ENCODE assay signal across 30 cellular contexts in the genomic region with DNA sequence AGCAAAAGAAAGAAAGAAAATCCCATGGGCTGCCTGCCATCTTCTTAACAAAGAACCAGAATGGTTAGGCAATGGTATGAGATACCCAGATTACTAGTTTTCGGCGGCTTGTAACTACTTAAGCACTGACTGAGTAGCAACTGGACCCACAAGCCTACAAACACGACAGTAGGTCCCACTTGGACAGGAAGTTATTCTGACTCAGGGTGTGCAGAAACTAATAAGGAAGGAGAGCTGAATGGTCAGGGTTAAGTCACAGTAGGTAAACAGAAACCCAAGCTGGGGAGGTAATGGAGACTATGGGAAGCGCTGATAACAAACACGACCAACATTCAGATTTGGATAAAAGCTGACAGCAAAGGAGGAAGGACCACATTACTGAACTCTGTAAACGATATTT. TPM values are rescaled to one million over a fixed set of nuclear protein-coding genes. Genes with fewer than 3 reads are reported as not detected.
"Had no signal": no experiment of that assay in that cellular context is flagged by ENCODE, and none has a peak within 500 bp of the region (broad histone marks: within the 10 kb centered on the region; RNA-seq: fewer than 3 reads in every experiment).

No MANE protein-coding gene starts in this region.

- H3K4me3 ChIP-seq: left ventricle myocardium inferior, lung, pancreas, prostate gland, skin epidermis, stomach, testis, thyroid gland, transverse colon, upper lobe of left lung, vagina had no signal

- H3K27ac Mint-ChIP-seq: immature natural killer cell; nephron; stimulated activated naive B cell treated with anti-CD40 and anti-IgM and Interleukin-4, amounts not matched to agents 10 μg/mL and 1 μg/mL and 100 μg/mL, for 72 hours had no signal

- H3K27ac ChIP-seq: left ventricle myocardium inferior, pancreas, prostate gland, skin epidermis, stomach, testis, thyroid gland, transverse colon, upper lobe of left lung, vagina had no signal

- ATAC-seq: naive thymus-derived CD8-positive, alpha-beta T cell; pancreas; right cardiac atrium; sciatic nerve; stimulated activated naive B cell treated with anti-CD40 and anti-IgM and Interleukin-4, amounts not matched to agents 10 μg/mL and 1 μg/mL and 100 μg/mL, for 72 hours; stimulated activated naive CD8-positive, alpha-beta T cell treated with anti-CD3 and anti-CD28 coated beads, Interleukin-15, Interleukin-2, amounts not matched to agents 100 U/mL and 50 U/mL, for 24 hours had no signal

- H3K4me1 ChIP-seq: left ventricle myocardium inferior, pancreas, prostate gland, stomach, testis, thyroid gland, transverse colon, upper lobe of left lung, vagina had no signal

- H3K36me3 ChIP-seq: left ventricle myocardium inferior, pancreas, prostate gland, stomach, thyroid gland, transverse colon, upper lobe of left lung, vagina had no signal

- H3K9me3 ChIP-seq: left ventricle myocardium inferior, pancreas, prostate gland, stomach, testis, thyroid gland, transverse colon, upper lobe of left lung, vagina had no signal

- H3K4me3 Mint-ChIP-seq: immature natural killer cell; naive thymus-derived CD8-positive, alpha-beta T cell; nephron; neural crest cell; stimulated activated naive B cell treated with anti-CD40 and anti-IgM and Interleukin-4, amounts not matched to agents 10 μg/mL and 1 μg/mL and 100 μg/mL, for 72 hours had no signal

- FAIRE-seq: islet of Langerhans, kidney, pancreas had no signal

- DNase-seq: immature natural killer cell; kidney; left ventricle myocardium inferior; mesendoderm; midbrain; naive thymus-derived CD8-positive, alpha-beta T cell; nucleus accumbens; pancreas; posterior cingulate gyrus; retina; right cardiac atrium; stimulated activated CD4-positive, alpha-beta T cell treated with anti-CD3 and anti-CD28 coated beads, Interleukin-12 subunit alpha, Interleukin-12 subunit beta, amount 100 ng/mL, for 4 hours; stimulated activated CD4-positive, alpha-beta T cell treated with anti-CD3 and anti-CD28 coated beads, Interleukin-15, amount 100 ng/mL, for 24 hours; stimulated activated CD4-positive, alpha-beta T cell treated with anti-CD3 and anti-CD28 coated beads, Interleukin-2, amount 100 ng/mL, for 24 hours; stimulated activated CD4-positive, alpha-beta T cell treated with anti-CD3 and anti-CD28 coated beads, Interleukin-4, amount 100 ng/mL, for 1 hour; stimulated activated naive B cell treated with anti-CD40 and anti-IgM and Interleukin-4, amounts not matched to agents 10 μg/mL and 1 μg/mL and 100 μg/mL, for 72 hours; stimulated activated naive CD8-positive, alpha-beta T cell treated with anti-CD3 and anti-CD28 coated beads, Interleukin-15, Interleukin-2, amounts not matched to agents 100 U/mL and 50 U/mL, for 24 hours; stomach; testis; thyroid gland; transverse colon; upper lobe of left lung had no signal

- H3K9me3 Mint-ChIP-seq: naive thymus-derived CD8-positive, alpha-beta T cell; neural crest cell; stimulated activated naive B cell treated with anti-CD40 and anti-IgM and Interleukin-4, amounts not matched to agents 10 μg/mL and 1 μg/mL and 100 μg/mL, for 72 hours had no signal

- H3K27me3 ChIP-seq: pancreas, stomach, testis, thyroid gland, transverse colon, upper lobe of left lung, vagina had no signal

- H3K36me3 Mint-ChIP-seq: immature natural killer cell; naive thymus-derived CD8-positive, alpha-beta T cell; stimulated activated naive B cell treated with anti-CD40 and anti-IgM and Interleukin-4, amounts not matched to agents 10 μg/mL and 1 μg/mL and 100 μg/mL, for 72 hours had no signal

- H3K4me1 Mint-ChIP-seq: immature natural killer cell; naive thymus-derived CD8-positive, alpha-beta T cell; nephron; neural crest cell; stimulated activated naive B cell treated with anti-CD40 and anti-IgM and Interleukin-4, amounts not matched to agents 10 μg/mL and 1 μg/mL and 100 μg/mL, for 72 hours had no signal

RNA-seq across cellular contexts. Expression of gene HLF, which starts 10.4 kb away (rescaled TPM):
- total RNA-seq: neural crest cell had no signal
- polyA plus RNA-seq: immature natural killer cell had no signal
